17 cellular contexts compared by ENCODE assay signal in genomic region chr9:69936427-69936826, GRCh38.
DNase-seq lines count a peak whose midpoint lies in the region; ATAC-seq and TF ChIP-seq lines count a peak whose summit lies in the region.
"Had no signal": no experiment of that assay in that cellular context is flagged by ENCODE, and none has a peak within 500 bp of the region (broad histone marks: within the 10 kb centered on the region; RNA-seq: fewer than 3 reads in every experiment).

No MANE protein-coding gene starts in this region.

- H4K5ac ChIP-seq in H9 (ENCODE audit: insufficient read length, low read depth, low read length): no peak overlapping the region

- H3K4me3 ChIP-seq in AG04450 (ENCODE audit: low read depth, low read length): no peak overlapping the region
- H3K4me3 ChIP-seq in HEK293 (ENCODE audit: low read depth, low read length): no peak overlapping the region
- H3K4me3 ChIP-seq in Karpas-422 (ENCODE audit: low read length): no peak overlapping the region

- H3K9me3 Mint-ChIP-seq in H9: peaks cover 23 to 25% of the 10 kb centered on the region in 2 experiments

- H2BK120ac ChIP-seq in H9 (ENCODE audit: low read depth, low read length, poor library complexity, severe bottlenecking): no peak overlapping the region

- H2BK5ac ChIP-seq in H9 (ENCODE audit: insufficient read length, low read length): no peak overlapping the region

- no peak for ATAC-seq in HG03095 (IDR thresholded peaks at IDR 0.05; ENCODE audit: unreplicated experiment)

- no peak overlapping the region for H3K27ac Mint-ChIP-seq in H9
- H3K27ac Mint-ChIP-seq: activated CD4-positive, alpha-beta memory T cell treated with anti-CD3 and anti-CD28 coated beads, Interleukin-2, amount 10 ng/mL, durations not matched to agents 7 days and 5 days had no signal

- no peak overlapping the region for H2BK15ac ChIP-seq in H9 (ENCODE audit: low read depth, low read length)

- H3K27ac ChIP-seq in AG04450 (ENCODE audit: low read depth, low read length) (no peak overlapping the region), HEK293 (ENCODE audit: extremely low read depth, low read depth, low read length) (no peak overlapping the region), H9 (ENCODE audit: insufficient read length, low read depth, low read length) (no peak overlapping the region), Karpas-422 (ENCODE audit: low read length) (no peak overlapping the region)

- H3K4me2 ChIP-seq in H9 (ENCODE audit: insufficient read depth, insufficient read length, low read length): no peak overlapping the region
- no peak overlapping the region for H3K4me2 ChIP-seq in Karpas-422 (ENCODE audit: low read depth, low read length, poor library complexity, severe bottlenecking)

- no peak overlapping the region for H3K56ac ChIP-seq in H9 (ENCODE audit: insufficient read length, low read depth, low read length)

- H3K9ac ChIP-seq in H9 (ENCODE audit: extremely low read depth, insufficient read length, low read length) (no peak overlapping the region), Karpas-422 (ENCODE audit: low read length) (no peak overlapping the region)

- no CpG with 5 or more reads among the region's 1 CpG for WGBS in H9 (ENCODE audit: extremely low coverage, insufficient read length, low lambda C conversion rate)

- H4K91ac ChIP-seq in H9 (ENCODE audit: insufficient read length, low read depth, low read length): no peak overlapping the region

- no peaks in the 10 kb centered on the region for H3K27me3 ChIP-seq in AG04450 (ENCODE audit: control insufficient read depth, insufficient read depth, low read length)
- no peaks in the 10 kb centered on the region; the same call in 1 of the 2 replicates for H3K27me3 ChIP-seq in H9 (ENCODE audit: insufficient read depth, low read length)
- no peaks in the 10 kb centered on the region for H3K27me3 ChIP-seq in Karpas-422 (ENCODE audit: low read length)

- H3K4me3 Mint-ChIP-seq in H9: no peak overlapping the region
- H3K4me3 Mint-ChIP-seq: activated CD4-positive, alpha-beta memory T cell treated with anti-CD3 and anti-CD28 coated beads, Interleukin-2, amount 10 ng/mL, durations not matched to agents 7 days and 5 days had no signal

- no peak overlapping the region for H3T11ph ChIP-seq in H9 (ENCODE audit: low read length)

- no peak overlapping the region for H3K14ac ChIP-seq in H9 (ENCODE audit: insufficient read depth, low read length)

- TF ChIP-seq CTCF in AG04450 (IDR thresholded peaks at IDR 0.05; ENCODE audit: low read depth, low read length) (no peak), HEK293 (tag by site-specific recombination; IDR thresholded peaks at IDR 0.05) (no peak), H9 (conservative IDR thresholded peaks at IDR 0.05) (no peak)

- H4K8ac ChIP-seq in H9 (replicated peaks; ENCODE audit: insufficient read length, low read depth, low read length): no peak overlapping the region

- H3K9me2 ChIP-seq in Karpas-422 (replicated peaks; ENCODE audit: insufficient read depth, low read length): no peaks in the 10 kb centered on the region

- H3K9me3 ChIP-seq in AG04450 (ENCODE audit: control insufficient read depth, insufficient read depth, low read length) (peaks cover 10% of the 10 kb centered on the region), HEK293 (ENCODE audit: control insufficient read depth, insufficient read depth, low read depth, low read length) (no peaks in the 10 kb centered on the region), H9 (ENCODE audit: control insufficient read depth, low read depth, low read length) (peaks cover 24% of the 10 kb centered on the region), Karpas-422 (ENCODE audit: low read length) (no peaks in the 10 kb centered on the region)

- H3K79me1 ChIP-seq in H9 (ENCODE audit: insufficient read depth, low read depth, low read length, poor library complexity, severe bottlenecking): no peaks in the 10 kb centered on the region

- no peak overlapping the region for H2BK12ac ChIP-seq in H9 (ENCODE audit: insufficient read length, low read depth, low read length)

- no peak overlapping the region for H2AK5ac ChIP-seq in H9 (ENCODE audit: insufficient read length, low read length)

- no peak overlapping the region for H2AFZ ChIP-seq in H9 (ENCODE audit: low read length)
- H2AFZ ChIP-seq in Karpas-422 (ENCODE audit: low read length): no peak overlapping the region

- POLR2A ChIA-PET in AG04450 (lab: Yijun Ruan, JAX) (interaction anchor here (0.6 kb wide), 1 partner anchor 13 kb away, joined by 3 read pairs; no protein-coding TSS in a partner anchor), HEK293 (lab: Yijun Ruan, JAX) (no interaction called here)

- H3K79me2 ChIP-seq in H9 (ENCODE audit: insufficient read depth, low read length): no peaks in the 10 kb centered on the region
- no peaks in the 10 kb centered on the region for H3K79me2 ChIP-seq in Karpas-422 (ENCODE audit: low read length)

- H3K27me3 Mint-ChIP-seq in H9 (ENCODE audit: low read depth): peaks cover 1% of the 10 kb centered on the region

- CTCF ChIA-PET in AG04450 (lab: Charles Lee): interaction anchor here (0.6 to 5.4 kb wide), 2 partner anchors 17 to 175 kb away, joined by 3 to 22 read pairs; no protein-coding TSS in a partner anchor
- CTCF ChIA-PET in HEK293 (lab: Yijun Ruan, JAX): interaction anchor here (1.0 to 1.5 kb wide), 2 partner anchors 35 to 176 kb away, joined by 4 read pairs; no protein-coding TSS in a partner anchor

- no peak overlapping the region for H3K4ac ChIP-seq in H9 (ENCODE audit: low read depth, low read length)

- H3K36me3 ChIP-seq in HEK293 (ENCODE audit: control insufficient read depth in 2 of 2, insufficient read depth in 1 of 2, low read length in 2 of 2) (no peaks in the 10 kb centered on the region), Karpas-422 (ENCODE audit: insufficient read depth, low read length) (no peaks in the 10 kb centered on the region)

- H4K20me1 ChIP-seq in H9 (ENCODE audit: control insufficient read depth, insufficient read depth, insufficient read length) (no peaks in the 10 kb centered on the region), Karpas-422 (ENCODE audit: insufficient read depth, low read depth, low read length) (no peaks in the 10 kb centered on the region)

- H3K18ac ChIP-seq in H9 (ENCODE audit: insufficient read length, low read depth, low read length): no peak overlapping the region

- H3K23ac ChIP-seq in H9 (ENCODE audit: insufficient read length, low read depth, low read length): no peak overlapping the region

- no peaks in the 10 kb centered on the region for H3K23me2 ChIP-seq in H9 (ENCODE audit: insufficient read length, low read depth, low read length, poor library complexity, severe bottlenecking)

- no peaks in the 10 kb centered on the region for H3K4me1 ChIP-seq in HEK293 (ENCODE audit: control insufficient read depth, insufficient read depth, low read length)
- H3K4me1 ChIP-seq in H9 (ENCODE audit: insufficient read depth, low read length): no peaks in the 10 kb centered on the region
- no peaks in the 10 kb centered on the region for H3K4me1 ChIP-seq in Karpas-422 (ENCODE audit: low read length)

- DNase-seq in AG04450 (ENCODE audit: low read depth, low spot score): peak; percentile 38
- peak; percentile 20 for DNase-seq in SW480 (ENCODE audit: low spot score)
- peak; percentile 30 for DNase-seq in fibroblast of the conjunctiva (ENCODE audit: low read depth)
- no peak for DNase-seq in H9
- no peak for DNase-seq in activated naive CD4-positive, alpha-beta T cell treated with Interleukin-2 at 50 U/mL for 16 hours
- DNase-seq in Karpas-422: no peak
- DNase-seq: activated CD4-positive, alpha-beta memory T cell treated with anti-CD3 and anti-CD28 coated beads, Interleukin-2, amount 10 ng/mL, durations not matched to agents 7 days and 5 days; anterior cingulate cortex; glutamatergic neuron; islet precursor cell; KBM-7; NCI-H1417 treated with DMSO at 0.1 percent for 48 hours; NCI-H510A treated with DMSO at 0.1 percent for 48 hours; stimulated activated CD4-positive, alpha-beta T cell treated with anti-CD3 and anti-CD28 coated beads, Interleukin-15, amount 100 ng/mL, for 24 hours; T1000 had no signal

- H3K36me3 Mint-ChIP-seq in H9 (ENCODE audit: insufficient read depth in 1 of 3, low read depth in 3 of 3): peaks cover 8 to 32% (median 8%) of the 10 kb centered on the region in 3 experiments

- peaks cover 0 to 5% of the 10 kb centered on the region in 2 experiments; a peak in 2 of 4 replicates for H3K4me1 Mint-ChIP-seq in H9
- H3K4me1 Mint-ChIP-seq: activated CD4-positive, alpha-beta memory T cell treated with anti-CD3 and anti-CD28 coated beads, Interleukin-2, amount 10 ng/mL, durations not matched to agents 7 days and 5 days had no signal

- no peak overlapping the region for H2BK20ac ChIP-seq in H9 (ENCODE audit: low read depth, low read length, poor library complexity, severe bottlenecking)

TF ChIP-seq in HEK293, 187 proteins besides CTCF, POLR2A, EP300 and RAD21 (continues in another document):
- peak; percentile 63; the same call in 1 of the 2 replicates for TF ChIP-seq ZNF18 (tag by site-specific recombination; IDR thresholded peaks at IDR 0.05)
- TF ChIP-seq ELK4 (IDR thresholded peaks at IDR 0.05; ENCODE audit: borderline replicate concordance, low read depth, low read length): no peak
- TF ChIP-seq SETDB1 (IDR thresholded peaks at IDR 0.05; ENCODE audit: insufficient read length, low read length): peak; percentile 10
- no peak for TF ChIP-seq ZNF843 (tag by site-specific recombination; IDR thresholded peaks at IDR 0.05)
- no peak for TF ChIP-seq ZNF174 (tag by site-specific recombination; IDR thresholded peaks at IDR 0.05)
- no peak for TF ChIP-seq ZNF548 (tag by site-specific recombination; IDR thresholded peaks at IDR 0.05)
- TF ChIP-seq ZNF223 (tag by site-specific recombination; IDR thresholded peaks at IDR 0.05): no peak

Comparison
In these comparisons a context has a peak if more than half of its experiments do, and no peak if none do; other contexts are left out.
1. DNase-seq: peak in AG04450 (single experiment), SW480 (single experiment) and fibroblast of the conjunctiva (single experiment); none in H9 (single experiment), activated naive CD4-positive, alpha-beta T cell treated with Interleukin-2 at 50 U/mL for 16 hours (single experiment) and Karpas-422 (single experiment).